Comparison of ENCODE assay signal across 17 cellular contexts in the genomic region with DNA sequence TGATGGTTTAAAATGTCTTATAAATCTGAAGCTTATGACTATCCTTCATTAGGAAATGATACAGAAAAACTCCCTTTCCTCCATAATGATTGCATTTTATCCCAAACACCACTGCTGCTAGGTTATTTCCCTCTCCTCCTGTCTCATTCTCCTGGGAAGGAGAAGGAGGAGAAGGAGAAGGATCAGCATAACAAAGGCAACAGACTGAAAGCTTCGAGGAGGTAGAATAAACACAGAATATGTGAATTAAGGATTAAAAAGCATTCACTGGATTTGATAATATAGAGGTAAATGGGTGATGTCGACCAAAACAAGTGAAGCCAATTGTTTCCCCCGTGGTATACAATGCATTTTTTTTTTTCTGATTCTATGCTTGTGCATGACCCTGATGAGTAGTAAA.
DNase-seq lines count a peak whose midpoint lies in the region; ATAC-seq and TF ChIP-seq lines count a peak whose summit lies in the region.
"Had no signal": no experiment of that assay in that cellular context is flagged by ENCODE, and none has a peak within 500 bp of the region (broad histone marks: within the 10 kb centered on the region; RNA-seq: fewer than 3 reads in every experiment).

No MANE protein-coding gene starts in this region.

- no peak overlapping the region for H3K4me3 Mint-ChIP-seq in activated T-helper 1 cell treated with anti-CD3 and anti-CD28 coated beads, Interleukin-12 subunit alpha, Interleukin-12 subunit beta, Interleukin-2, Interleukin-4 antibody, amounts not matched to agents 30 ng/mL and 10 ng/mL and 1 ng/mL, durations not matched to agents 14 hours and 24 hours and 36 hours
- H3K4me3 Mint-ChIP-seq: activated naive CD8-positive, alpha-beta T cell; CD8-positive, alpha-beta T cell had no signal

- 28% methylated on average over 3 of the region's 3 CpGs for WGBS in esophagus squamous epithelium, 2 donors

- peaks cover 6% of the 10 kb centered on the region for H3K27me3 Mint-ChIP-seq in activated T-helper 1 cell treated with anti-CD3 and anti-CD28 coated beads, Interleukin-12 subunit alpha, Interleukin-12 subunit beta, Interleukin-2, Interleukin-4 antibody, amounts not matched to agents 30 ng/mL and 10 ng/mL and 1 ng/mL, durations not matched to agents 14 hours and 24 hours and 36 hours (ENCODE audit: insufficient read depth)
- H3K27me3 Mint-ChIP-seq: activated naive CD8-positive, alpha-beta T cell had no signal

- H3K4me3 ChIP-seq in left ventricle myocardium inferior: no peak overlapping the region
- H3K4me3 ChIP-seq in esophagus squamous epithelium: no peak overlapping the region
- H3K4me3 ChIP-seq in muscle layer of duodenum (ENCODE audit: low read depth in 1 of 2, low read length in 2 of 2): no peak overlapping the region
- no peak overlapping the region for H3K4me3 ChIP-seq in vagina
- H3K4me3 ChIP-seq: A549, psoas muscle had no signal

- H3K36me3 Mint-ChIP-seq in activated T-helper 1 cell treated with anti-CD3 and anti-CD28 coated beads, Interleukin-12 subunit alpha, Interleukin-12 subunit beta, Interleukin-2, Interleukin-4 antibody, amounts not matched to agents 30 ng/mL and 10 ng/mL and 1 ng/mL, durations not matched to agents 14 hours and 24 hours and 36 hours (ENCODE audit: low read depth): no peaks in the 10 kb centered on the region
- H3K36me3 Mint-ChIP-seq: activated naive CD8-positive, alpha-beta T cell; CD8-positive, alpha-beta T cell had no signal

- ATAC-seq in Right ventricle myocardium inferior: no peak
- ATAC-seq in HG03378 (IDR thresholded peaks at IDR 0.05; ENCODE audit: unreplicated experiment): no peak
- ATAC-seq: A549; CD8-positive, alpha-beta T cell had no signal

- no peak overlapping the region for H3K27ac Mint-ChIP-seq in activated T-helper 1 cell treated with anti-CD3 and anti-CD28 coated beads, Interleukin-12 subunit alpha, Interleukin-12 subunit beta, Interleukin-2, Interleukin-4 antibody, amounts not matched to agents 30 ng/mL and 10 ng/mL and 1 ng/mL, durations not matched to agents 14 hours and 24 hours and 36 hours
- H3K27ac Mint-ChIP-seq: activated naive CD8-positive, alpha-beta T cell; CD8-positive, alpha-beta T cell had no signal

- intact Hi-C loops in left ventricle myocardium inferior (cut with micrococcal nuclease) (no loop called here), Right ventricle myocardium inferior (cut with DNase I) (no loop called here), esophagus squamous epithelium (cut with DNase I) (no loop called here), vagina (cut with DNase I) (loop anchor here (5.0 kb wide), 1 partner anchor 1880 kb away; no protein-coding TSS in a partner anchor)
- intact Hi-C loops in activated T-helper 1 cell treated with anti-CD3 and anti-CD28 coated beads, Interleukin-12 subunit alpha, Interleukin-12 subunit beta, Interleukin-2, Interleukin-4 antibody, amounts not matched to agents 30 ng/mL and 10 ng/mL and 1 ng/mL, durations not matched to agents 14 hours and 24 hours and 36 hours (cut with micrococcal nuclease): no loop called here

- TF ChIP-seq CTCF in left ventricle myocardium inferior (IDR thresholded peaks at IDR 0.05; ENCODE audit: borderline replicate concordance) (no peak), esophagus squamous epithelium (IDR thresholded peaks at IDR 0.05) (no peak), vagina (IDR thresholded peaks at IDR 0.05) (no peak)

- H3K9me3 ChIP-seq in left ventricle myocardium inferior (replicated peaks) (no peaks in the 10 kb centered on the region), esophagus squamous epithelium (no peaks in the 10 kb centered on the region), muscle layer of duodenum (ENCODE audit: control insufficient read depth in 1 of 2, low read length in 2 of 2) (no peaks in the 10 kb centered on the region), vagina (no peaks in the 10 kb centered on the region)
- H3K9me3 ChIP-seq: A549, psoas muscle had no signal

- H3K27ac ChIP-seq in left ventricle myocardium inferior (replicated peaks): peak overlapping the region; percentile 54
- H3K27ac ChIP-seq in esophagus squamous epithelium: peak overlapping the region; percentile 6 to 74 (median 62)
- peak overlapping the region; percentile 24 for H3K27ac ChIP-seq in muscle layer of duodenum (ENCODE audit: low read length)
- peak overlapping the region; percentile 53 for H3K27ac ChIP-seq in vagina
- H3K27ac ChIP-seq: A549, psoas muscle had no signal

- DNase-seq in left ventricle myocardium inferior (no peak), Right ventricle myocardium inferior (ENCODE audit: missing footprints) (no peak), esophagus squamous epithelium (lab: John Stamatoyannopoulos, UW) (no peak), vagina (ENCODE audit: extremely low spot score in 2 of 2) (no peak), NCI-H82 (lab: John Stamatoyannopoulos, UW) (no peak)
- no peak for DNase-seq in activated T-helper 1 cell treated with anti-CD3 and anti-CD28 coated beads, Interleukin-12 subunit alpha, Interleukin-12 subunit beta, Interleukin-2, Interleukin-4 antibody, amounts not matched to agents 30 ng/mL and 10 ng/mL and 1 ng/mL, durations not matched to agents 14 hours and 24 hours and 36 hours (ENCODE audit: low spot score)
- DNase-seq: activated CD8-positive, alpha-beta memory T cell treated with anti-CD3 and anti-CD28 coated beads, Interleukin-2, amount 50 U/mL, for 48 hours; CD8-positive, alpha-beta T cell; NCI-H2107; NCI-H774; SHP77; stimulated activated CD4-positive, alpha-beta T cell treated with anti-CD3 and anti-CD28 coated beads, Interleukin-2, amount 100 ng/mL, for 24 hours had no signal

- H3K27me3 ChIP-seq in left ventricle myocardium inferior (ENCODE audit: low read depth) (no peaks in the 10 kb centered on the region), esophagus squamous epithelium (no peaks in the 10 kb centered on the region), muscle layer of duodenum (ENCODE audit: low read depth, low read length) (no peaks in the 10 kb centered on the region), vagina (no peaks in the 10 kb centered on the region)

- TF ChIP-seq POLR2A in esophagus squamous epithelium (IDR thresholded peaks at IDR 0.05) (no peak), vagina (IDR thresholded peaks at IDR 0.05) (no peak)

- H3K4me1 ChIP-seq in left ventricle myocardium inferior (peaks cover 34% of the 10 kb centered on the region), esophagus squamous epithelium (peaks cover 0 to 32% (median 18%) of the 10 kb centered on the region in 3 donors), muscle layer of duodenum (ENCODE audit: control insufficient read depth in 1 of 2, insufficient read depth in 2 of 2, low read length in 2 of 2) (peaks cover 0 to 5% of the 10 kb centered on the region in 2 donors), vagina (peaks cover 17% of the 10 kb centered on the region)
- H3K4me1 ChIP-seq: psoas muscle had no signal

- no peaks in the 10 kb centered on the region for H3K9me3 Mint-ChIP-seq in activated T-helper 1 cell treated with anti-CD3 and anti-CD28 coated beads, Interleukin-12 subunit alpha, Interleukin-12 subunit beta, Interleukin-2, Interleukin-4 antibody, amounts not matched to agents 30 ng/mL and 10 ng/mL and 1 ng/mL, durations not matched to agents 14 hours and 24 hours and 36 hours
- H3K9me3 Mint-ChIP-seq: CD8-positive, alpha-beta T cell had no signal

- no peaks in the 10 kb centered on the region for H3K36me3 ChIP-seq in left ventricle myocardium inferior
- H3K36me3 ChIP-seq in esophagus squamous epithelium: peaks cover 6 to 26% (median 6%) of the 10 kb centered on the region in 3 donors
- H3K36me3 ChIP-seq in muscle layer of duodenum (ENCODE audit: control insufficient read depth in 1 of 2, insufficient read depth in 2 of 2, low read length in 2 of 2): peaks cover 6 to 23% of the 10 kb centered on the region in 2 donors
- peaks cover 0 to 9% of the 10 kb centered on the region in 2 donors for H3K36me3 ChIP-seq in vagina

- no peaks in the 10 kb centered on the region for H3K4me1 Mint-ChIP-seq in activated T-helper 1 cell treated with anti-CD3 and anti-CD28 coated beads, Interleukin-12 subunit alpha, Interleukin-12 subunit beta, Interleukin-2, Interleukin-4 antibody, amounts not matched to agents 30 ng/mL and 10 ng/mL and 1 ng/mL, durations not matched to agents 14 hours and 24 hours and 36 hours (ENCODE audit: low read depth)
